1 cellular context compared by ENCODE assay signal in the genomic region with DNA sequence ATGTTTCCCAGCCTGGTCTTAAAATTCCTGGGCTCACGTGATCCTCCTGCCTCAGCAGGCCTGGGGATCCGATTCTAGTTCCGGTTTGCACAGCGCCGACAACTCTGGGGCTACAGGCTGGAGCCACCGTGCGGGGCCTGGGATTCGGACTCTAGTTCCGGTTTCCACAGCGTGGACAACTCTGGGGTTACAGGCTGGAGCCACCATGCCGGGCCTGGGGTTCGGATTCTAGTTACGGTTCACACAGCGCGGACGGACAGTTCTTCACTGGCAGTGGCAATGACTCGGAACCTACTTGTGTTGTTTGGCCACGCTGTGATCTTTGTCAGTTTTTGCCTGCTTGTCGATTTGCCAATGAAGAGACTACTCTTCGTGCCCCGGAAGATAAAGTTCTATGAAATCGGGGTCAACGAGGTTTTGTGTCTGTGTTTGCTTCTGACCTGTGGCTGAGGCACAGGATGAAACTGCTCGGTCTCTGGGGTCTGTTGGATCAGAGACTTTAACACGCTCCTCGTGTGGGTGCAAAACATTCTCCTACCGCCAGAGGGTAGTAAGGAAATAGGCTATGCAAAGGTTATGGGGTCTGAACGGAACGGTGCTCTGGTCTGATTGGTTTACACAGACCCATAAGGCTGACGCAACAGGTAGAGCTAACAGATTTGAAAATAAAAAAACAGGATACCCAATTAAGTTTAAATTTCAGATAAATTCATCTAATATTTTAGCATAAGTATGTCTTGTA.
TF ChIP-seq lines count a peak whose summit lies in the region.

No MANE protein-coding gene starts in this region.

TF ChIP-seq in A549, 52 proteins besides CTCF, POLR2A, EP300 and RAD21 (continued from another document):
- TF ChIP-seq, protein P1, sequence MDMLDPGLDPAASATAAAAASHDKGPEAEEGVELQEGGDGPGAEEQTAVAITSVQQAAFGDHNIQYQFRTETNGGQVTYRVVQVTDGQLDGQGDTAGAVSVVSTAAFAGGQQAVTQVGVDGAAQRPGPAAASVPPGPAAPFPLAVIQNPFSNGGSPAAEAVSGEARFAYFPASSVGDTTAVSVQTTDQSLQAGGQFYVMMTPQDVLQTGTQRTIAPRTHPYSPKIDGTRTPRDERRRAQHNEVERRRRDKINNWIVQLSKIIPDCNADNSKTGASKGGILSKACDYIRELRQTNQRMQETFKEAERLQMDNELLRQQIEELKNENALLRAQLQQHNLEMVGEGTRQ (IDR thresholded peaks at IDR 0.05): no peak
- TF ChIP-seq KDM5A (IDR thresholded peaks at IDR 0.05): no peak
